In genomic region chr3:17075907-17076306, GRCh38 we compare ENCODE assay signal across 15 cellular contexts.
DNase-seq lines count a peak whose midpoint lies in the region; ATAC-seq and TF ChIP-seq lines count a peak whose summit lies in the region.
"Had no signal": no experiment of that assay in that cellular context is flagged by ENCODE, and none has a peak within 500 bp of the region (broad histone marks: within the 10 kb centered on the region; RNA-seq: fewer than 3 reads in every experiment).

No MANE protein-coding gene starts in this region.

- H3K36me3 ChIP-seq in left ventricle myocardium inferior = peaks cover 13% of the 10 kb centered on the region
- H3K36me3 ChIP-seq: BE2C had no signal

- H3K4me3 ChIP-seq in left ventricle myocardium inferior = no peak overlapping the region
- H3K4me3 ChIP-seq in right cardiac atrium (ENCODE audit: low read length) = no peak overlapping the region
- H3K4me3 ChIP-seq: A549 had no signal

- peak overlapping the region; percentile 39 for H3K4me3 Mint-ChIP-seq in T-helper 2 cell treated with Interferon-gamma antibody and Interleukin-4, amounts not matched to agents 5 μg/mL and 100 μg/mL, for 36 hours
- H3K4me3 Mint-ChIP-seq: CD8-positive, alpha-beta T cell; HFFc6 had no signal

- H3K9me3 ChIP-seq in left ventricle myocardium inferior (replicated peaks) (no peaks in the 10 kb centered on the region), right cardiac atrium (ENCODE audit: control insufficient read depth, low read length) (no peaks in the 10 kb centered on the region)
- H3K9me3 ChIP-seq: BE2C had no signal

- intact Hi-C loops in left ventricle myocardium inferior (cut with micrococcal nuclease) = no loop called here
- intact Hi-C loops in right cardiac atrium (cut with DNase I) = no loop called here

- TF ChIP-seq CTCF in left ventricle myocardium inferior (IDR thresholded peaks at IDR 0.05; ENCODE audit: borderline replicate concordance) = no peak

- H3K9me3 Mint-ChIP-seq in T-helper 2 cell treated with Interferon-gamma antibody and Interleukin-4, amounts not matched to agents 5 μg/mL and 100 μg/mL, for 36 hours = peaks cover 19% of the 10 kb centered on the region
- H3K9me3 Mint-ChIP-seq: CD8-positive, alpha-beta T cell; HFFc6 had no signal

- no peak for ATAC-seq in right cardiac atrium
- no peak for ATAC-seq in activated CD4-positive, CD25-positive, alpha-beta regulatory T cell treated with anti-CD3 and anti-CD28 coated beads, Interleukin-2, amount 50 U/mL, for 24 hours
- ATAC-seq: A549; CD8-positive, alpha-beta T cell had no signal

- H3K4me1 ChIP-seq in left ventricle myocardium inferior (peaks cover 38% of the 10 kb centered on the region), right cardiac atrium (ENCODE audit: control insufficient read depth, insufficient read depth, low read length) (peaks cover 6% of the 10 kb centered on the region)
- H3K4me1 ChIP-seq: BE2C had no signal

- no peak for TF ChIP-seq POLR2A in erythroblast (IDR thresholded peaks at IDR 0.05; ENCODE audit: low read length)

- DNase-seq in left ventricle myocardium inferior (no peak), right cardiac atrium (no peak), erythroblast (lab: John Stamatoyannopoulos, UW) (peak; percentile 12 to 43), DMS114 treated with DMSO at 0.1 percent for 48 hours (lab: John Stamatoyannopoulos, UW; ENCODE audit: unreplicated experiment) (no peak)
- no peak for DNase-seq in T-helper 2 cell treated with Interferon-gamma antibody and Interleukin-4, amounts not matched to agents 5 μg/mL and 100 μg/mL, for 36 hours (ENCODE audit: low spot score)
- DNase-seq: BE2C; CD8-positive, alpha-beta T cell; COR-L47; DMS53; GF-D8; HCEC 1CT; HFFc6 had no signal

- peaks cover 71% of the 10 kb centered on the region for H3K36me3 Mint-ChIP-seq in T-helper 2 cell treated with Interferon-gamma antibody and Interleukin-4, amounts not matched to agents 5 μg/mL and 100 μg/mL, for 36 hours (ENCODE audit: low read depth)

- H3K4me1 Mint-ChIP-seq in T-helper 2 cell treated with Interferon-gamma antibody and Interleukin-4, amounts not matched to agents 5 μg/mL and 100 μg/mL, for 36 hours (ENCODE audit: low read depth) = peaks cover 55% of the 10 kb centered on the region

- H3K27me3 ChIP-seq in left ventricle myocardium inferior (ENCODE audit: low read depth) = no peaks in the 10 kb centered on the region
- no peaks in the 10 kb centered on the region for H3K27me3 ChIP-seq in right cardiac atrium (ENCODE audit: control insufficient read depth, insufficient read depth)
- H3K27me3 ChIP-seq: BE2C had no signal

- H3K27ac ChIP-seq in left ventricle myocardium inferior (replicated peaks) = peak overlapping the region; percentile 3
- H3K27ac ChIP-seq in right cardiac atrium (ENCODE audit: low read length) = no peak overlapping the region
- H3K27ac ChIP-seq: A549, C4-2B had no signal

- 87% methylated on average over 1 of the region's 1 CpG for WGBS in right cardiac atrium

- H3K27ac Mint-ChIP-seq in T-helper 2 cell treated with Interferon-gamma antibody and Interleukin-4, amounts not matched to agents 5 μg/mL and 100 μg/mL, for 36 hours = peak overlapping the region; percentile 26
- H3K27ac Mint-ChIP-seq: HFFc6 had no signal

- no peaks in the 10 kb centered on the region for H3K27me3 Mint-ChIP-seq in T-helper 2 cell treated with Interferon-gamma antibody and Interleukin-4, amounts not matched to agents 5 μg/mL and 100 μg/mL, for 36 hours (ENCODE audit: low read depth)

Comparison
In these comparisons a context has a peak if more than half of its experiments do, and no peak if none do; other contexts are left out.
1. DNase-seq: peak in erythroblast (2 of 2); none in left ventricle myocardium inferior (single experiment), right cardiac atrium (0 of 3), T-helper 2 cell treated with Interferon-gamma antibody and Interleukin-4, amounts not matched to agents 5 μg/mL and 100 μg/mL, for 36 hours (single experiment) and DMS114 treated with DMSO at 0.1 percent for 48 hours (single experiment).